8 cellular contexts compared by ENCODE assay signal in genomic region chr20:21371193-21371592, GRCh38. TPM values are rescaled to one million over a fixed set of nuclear protein-coding genes. Genes with fewer than 3 reads are reported as not detected.
"Had no signal": no experiment of that assay in that cellular context is flagged by ENCODE, and none has a peak within 500 bp of the region (broad histone marks: within the 10 kb centered on the region; RNA-seq: fewer than 3 reads in every experiment).

No MANE protein-coding gene starts in this region.

- H3K4me2 ChIP-seq: GM23338 had no signal

- H3K4me3 ChIP-seq: GM23338 had no signal

- DNase-seq: H9, HCEC 1CT, KBM-7 had no signal

- FAIRE-seq: H1, H54, HTR-8/SVneo had no signal

- ATAC-seq: GM23338 had no signal

RNA-seq across cellular contexts. Expression of gene NKX2-4, which starts 26.1 kb away (rescaled TPM):
- polyA plus RNA-seq: IgD-negative memory B cell had no signal
